Comparison of ENCODE assay signal across 18 cellular contexts in genomic region chr12:627285-627684, GRCh38. TPM values are rescaled to one million over a fixed set of nuclear protein-coding genes. Genes with fewer than 3 reads are reported as not detected.
DNase-seq lines count a peak whose midpoint lies in the region; ATAC-seq and TF ChIP-seq lines count a peak whose summit lies in the region.
"Had no signal": no experiment of that assay in that cellular context is flagged by ENCODE, and none has a peak within 500 bp of the region (broad histone marks: within the 10 kb centered on the region; RNA-seq: fewer than 3 reads in every experiment).

No MANE protein-coding gene starts in this region.

- peak overlapping the region; percentile 88 for H3K27ac Mint-ChIP-seq in Caco-2 (ENCODE audit: unreplicated experiment)
- H3K27ac Mint-ChIP-seq in chondrocyte (ENCODE audit: unreplicated experiment), result no peak overlapping the region
- H3K27ac Mint-ChIP-seq: CD8-positive, alpha-beta T cell had no signal

- H3K9ac ChIP-seq in skeletal muscle tissue (ENCODE audit: low read depth in 1 of 3, low read length in 3 of 3), result peak overlapping the region in 2 of 3 donors; percentile 36 to 60

- no TSS peak for BruUV-seq in Caco-2 (replicated peaks; lab: Mats Ljungman, UMichigan)

- H3K4me1 Mint-ChIP-seq in Caco-2 (ENCODE audit: low read depth, unreplicated experiment), result peaks cover 52% of the 10 kb centered on the region
- H3K4me1 Mint-ChIP-seq in chondrocyte (ENCODE audit: low read depth), result peaks cover 24% of the 10 kb centered on the region

- TF ChIP-seq CTCF in heart right ventricle (IDR thresholded peaks at IDR 0.05), result no peak
- TF ChIP-seq CTCF in Caco-2 (IDR thresholded peaks at IDR 0.05; ENCODE audit: insufficient read depth in 1 of 2, low read depth in 1 of 2, low read length in 1 of 2, severe bottlenecking in 1 of 2, unreplicated experiment in 1 of 2), result no peak
- no peak for TF ChIP-seq CTCF in chondrocyte (IDR thresholded peaks at IDR 0.05)

- H3K4me1 ChIP-seq in heart right ventricle (peaks cover 16 to 84% (median 69%) of the 10 kb centered on the region in 9 donors), Caco-2 (peaks cover 55% of the 10 kb centered on the region), skeletal muscle tissue (ENCODE audit: control insufficient read depth in 3 of 3, insufficient read depth in 3 of 3, low read length in 3 of 3) (peaks cover 19 to 35% (median 24%) of the 10 kb centered on the region in 3 donors)
- H3K4me1 ChIP-seq: BE2C had no signal

- DNase-seq in heart right ventricle (no peak), left cardiac atrium (no peak), Caco-2 (no peak), chondrocyte (ENCODE audit: low spot score) (peak; percentile 14), NCI-H69 (lab: John Stamatoyannopoulos, UW) (no peak)
- DNase-seq: BE2C; CD8-positive, alpha-beta T cell; KBM-7; NCI-H1105; NCI-H1694; NCI-H2081 treated with DMSO at 0.1 percent for 48 hours; NCI-H446 treated with DMSO at 0.1 percent for 48 hours; NK-92 treated with Interleukin-12 subunit alpha and Interleukin-12 subunit beta, amount 100 ng/mL, for 24 hours; SJCRH30 had no signal

- H3K36me3 Mint-ChIP-seq in Caco-2 (ENCODE audit: insufficient read depth, unreplicated experiment) (peaks cover 11% of the 10 kb centered on the region), chondrocyte (ENCODE audit: low read depth) (no peaks in the 10 kb centered on the region)
- H3K36me3 Mint-ChIP-seq: CD8-positive, alpha-beta T cell had no signal

- 93% methylated on average over 4 of the region's 4 CpGs for WGBS in heart right ventricle, 2 donors

- CTCF ChIA-PET in Caco-2 (lab: Charles Lee), result interaction anchor here (0.7 to 2.3 kb wide), 4 partner anchors 13 to 124 kb away, joined by 3 to 5 read pairs (median 3); no protein-coding TSS in a partner anchor

- POLR2A ChIA-PET in Caco-2 (lab: Charles Lee), result interaction anchor here (1.6 kb wide), 1 partner anchor 56 kb away, joined by 3 read pairs; no protein-coding TSS in a partner anchor

- no peaks in the 10 kb centered on the region for H3K9me3 ChIP-seq in heart right ventricle
- no peaks in the 10 kb centered on the region for H3K9me3 ChIP-seq in Caco-2
- no peaks in the 10 kb centered on the region for H3K9me3 ChIP-seq in skeletal muscle tissue (ENCODE audit: control insufficient read depth in 3 of 3, low read length in 3 of 3)
- H3K9me3 ChIP-seq: BE2C, SJCRH30 had no signal

- no peaks in the 10 kb centered on the region for H3K27me3 ChIP-seq in heart right ventricle
- no peaks in the 10 kb centered on the region for H3K27me3 ChIP-seq in Caco-2 (replicated peaks; ENCODE audit: control insufficient read depth, insufficient read depth, low read length)
- no peaks in the 10 kb centered on the region for H3K27me3 ChIP-seq in skeletal muscle tissue (ENCODE audit: control insufficient read depth in 3 of 3, insufficient read depth in 3 of 3, low read length in 3 of 3)
- H3K27me3 ChIP-seq: BE2C, SJCRH30 had no signal

- no peak overlapping the region for H3K4me3 ChIP-seq in heart right ventricle
- no peak overlapping the region for H3K4me3 ChIP-seq in Caco-2 (ENCODE audit: low read depth, low read length)
- H3K4me3 ChIP-seq in skeletal muscle tissue (ENCODE audit: low read length in 3 of 3), result peak overlapping the region in 1 of 3 donors; percentile 45
- H3K4me3 ChIP-seq: SJCRH30 had no signal

- ATAC-seq in heart right ventricle, result no peak
- no peak for ATAC-seq in left cardiac atrium
- ATAC-seq in GM18520 (IDR thresholded peaks at IDR 0.05; ENCODE audit: unreplicated experiment), result no peak
- ATAC-seq: CD8-positive, alpha-beta T cell had no signal

- H3K27ac ChIP-seq in heart right ventricle (peak overlapping the region; percentile 36 to 95 (median 64)), skeletal muscle tissue (ENCODE audit: low read depth, low read length) (peak overlapping the region; percentile 46)
- H3K27ac ChIP-seq: RWPE1, SJCRH30 had no signal

- no peaks in the 10 kb centered on the region for H3K27me3 Mint-ChIP-seq in Caco-2 (ENCODE audit: insufficient read depth, unreplicated experiment)
- H3K27me3 Mint-ChIP-seq in chondrocyte (ENCODE audit: low read depth), result no peaks in the 10 kb centered on the region

- H3K4me3 Mint-ChIP-seq in Caco-2 (ENCODE audit: unreplicated experiment) (no peak overlapping the region), chondrocyte (ENCODE audit: unreplicated experiment) (no peak overlapping the region)
- H3K4me3 Mint-ChIP-seq: CD8-positive, alpha-beta T cell had no signal

- no peaks in the 10 kb centered on the region for H3K9me3 Mint-ChIP-seq in Caco-2 (ENCODE audit: unreplicated experiment)
- no peaks in the 10 kb centered on the region for H3K9me3 Mint-ChIP-seq in chondrocyte (ENCODE audit: low read depth)
- H3K9me3 Mint-ChIP-seq: CD8-positive, alpha-beta T cell had no signal

- no peaks in the 10 kb centered on the region for H3K36me3 ChIP-seq in heart right ventricle
- no peaks in the 10 kb centered on the region for H3K36me3 ChIP-seq in Caco-2 (ENCODE audit: control insufficient read depth, insufficient read depth, low read length)
- no peaks in the 10 kb centered on the region for H3K36me3 ChIP-seq in skeletal muscle tissue (ENCODE audit: control insufficient read depth in 3 of 3, insufficient read depth in 3 of 3, low read length in 3 of 3)
- H3K36me3 ChIP-seq: BE2C, SJCRH30 had no signal

- intact Hi-C loops in heart right ventricle (cut with DNase I), result no loop called here
- intact Hi-C loops in left cardiac atrium (cut with DNase I), result no loop called here
- intact Hi-C loops in Caco-2 (cut with micrococcal nuclease; ENCODE audit: unreplicated experiment), result no loop called here

RNA-seq across cellular contexts. Expression of gene NINJ2, which starts 36.0 kb away (rescaled TPM):
- total RNA-seq in heart right ventricle (10 to 100 TPM in 3 of 10 donors, 1 to 10 TPM in 7; 1.9 to 18.7 (median 8.3) TPM), left cardiac atrium (1 to 10 TPM; 5.2 to 7.0 TPM), Caco-2 (2022) (6.5 and 7.0 TPM in 2 replicates), chondrocyte (1.3 to 14.6 TPM (median 2.1 TPM) in 3 replicates), skeletal muscle tissue (2.6 TPM)
- polyA plus RNA-seq in heart right ventricle, result 10 to 100 TPM in 1 of 2 donors, 1 to 10 TPM in 1; 4.6 to 25.7 TPM
- total RNA-seq: A172 had no signal
